In genomic region chr5:32311404-32312193, GRCh38 we compare ENCODE assay signal across 8 cellular contexts. TPM values are rescaled to one million over a fixed set of nuclear protein-coding genes. Genes with fewer than 3 reads are reported as not detected.
DNase-seq lines count a peak whose midpoint lies in the region; ATAC-seq and TF ChIP-seq lines count a peak whose summit lies in the region.

No MANE protein-coding gene starts in this region.

- no peak for ATAC-seq in natural killer cell
- no peak for ATAC-seq in HG03039 (IDR thresholded peaks at IDR 0.05; ENCODE audit: unreplicated experiment)
- ATAC-seq in GM18868 (IDR thresholded peaks at IDR 0.05; ENCODE audit: unreplicated experiment) = no peak

- DNase-seq in Caki2 (ENCODE audit: low read depth) = peak; percentile 4
- peak; percentile 50 for DNase-seq in MV-4-11 (lab: John Stamatoyannopoulos, UW)
- peak; percentile 22 for DNase-seq in dermis blood vessel endothelial cell
- DNase-seq in natural killer cell = no peak
- no peak for DNase-seq in NCI-H2081 treated with DMSO at 0.1 percent for 48 hours (lab: John Stamatoyannopoulos, UW)
- DNase-seq in KG1 (lab: John Stamatoyannopoulos, UW) = no peak

- no peak for TF ChIP-seq CTCF in natural killer cell (IDR thresholded peaks at IDR 0.05)

- H3K9me3 Mint-ChIP-seq in natural killer cell = no peaks in the 10 kb centered on the region

- in situ Hi-C loops in Caki2 (cut with HindIII; ENCODE audit: low pct_unique_long_range_greater_than_20kb, low sequenced_read_pairs) = no loop called here

- intact Hi-C loops in natural killer cell (cut with micrococcal nuclease) = loop anchor here (1.0 to 5.0 kb wide), 3 partner anchors 28 to 276 kb away; partner anchors contain the start of gene SUB1

- H3K4me3 Mint-ChIP-seq in natural killer cell = peak overlapping the region; percentile 91

- H3K36me3 Mint-ChIP-seq in natural killer cell = no peaks in the 10 kb centered on the region

- H3K4me1 Mint-ChIP-seq in natural killer cell = peaks cover 52 to 55% of the 10 kb centered on the region in 2 donors

- H3K27me3 Mint-ChIP-seq in natural killer cell (ENCODE audit: low read depth in 2 of 2) = no peaks in the 10 kb centered on the region

- H3K27ac Mint-ChIP-seq in natural killer cell = peak overlapping the region; percentile 89 to 95

RNA-seq across cellular contexts. Expression of gene MTMR12, which starts 1.1 kb away (rescaled TPM):
- 9.5 and 26.8 TPM in 2 replicates for total RNA-seq in Caki2 (2014; rRNA removed; shearing (Covaris generic); ENCODE audit: low replicate concordance)
- total RNA-seq in dermis blood vessel endothelial cell = 45.6 and 55.3 TPM in 2 replicates
- total RNA-seq in natural killer cell = 10 to 100 TPM; 36.9 to 47.7 (median 39.8) TPM

Comparison
In these comparisons a context has a peak if more than half of its experiments do, and no peak if none do; other contexts are left out.
1. DNase-seq: peak in Caki2 (single experiment), MV-4-11 (single experiment) and dermis blood vessel endothelial cell (single experiment); none in natural killer cell (single experiment), NCI-H2081 treated with DMSO at 0.1 percent for 48 hours (single experiment) and KG1 (single experiment).